Comparison of ENCODE assay signal across 1 cellular context in genomic region chr3:46909535-46910161, GRCh38.
TF ChIP-seq lines count a peak whose summit lies in the region.

No MANE protein-coding gene starts in this region.

TF ChIP-seq in HepG2, 621 proteins besides CTCF, POLR2A, EP300 and RAD21 (continued from another document):
- TF ChIP-seq, protein P1, sequence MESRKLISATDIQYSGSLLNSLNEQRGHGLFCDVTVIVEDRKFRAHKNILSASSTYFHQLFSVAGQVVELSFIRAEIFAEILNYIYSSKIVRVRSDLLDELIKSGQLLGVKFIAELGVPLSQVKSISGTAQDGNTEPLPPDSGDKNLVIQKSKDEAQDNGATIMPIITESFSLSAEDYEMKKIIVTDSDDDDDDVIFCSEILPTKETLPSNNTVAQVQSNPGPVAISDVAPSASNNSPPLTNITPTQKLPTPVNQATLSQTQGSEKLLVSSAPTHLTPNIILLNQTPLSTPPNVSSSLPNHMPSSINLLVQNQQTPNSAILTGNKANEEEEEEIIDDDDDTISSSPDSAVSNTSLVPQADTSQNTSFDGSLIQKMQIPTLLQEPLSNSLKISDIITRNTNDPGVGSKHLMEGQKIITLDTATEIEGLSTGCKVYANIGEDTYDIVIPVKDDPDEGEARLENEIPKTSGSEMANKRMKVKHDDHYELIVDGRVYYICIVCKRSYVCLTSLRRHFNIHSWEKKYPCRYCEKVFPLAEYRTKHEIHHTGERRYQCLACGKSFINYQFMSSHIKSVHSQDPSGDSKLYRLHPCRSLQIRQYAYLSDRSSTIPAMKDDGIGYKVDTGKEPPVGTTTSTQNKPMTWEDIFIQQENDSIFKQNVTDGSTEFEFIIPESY (CRISPR knock-in tag; IDR thresholded peaks at IDR 0.05): no peak
- TF ChIP-seq NCOA1 (CRISPR knock-in tag; IDR thresholded peaks at IDR 0.05) (no peak), POLR2G (IDR thresholded peaks at IDR 0.05; ENCODE audit: low read depth, low read length) (no peak), ZNF580 (CRISPR knock-in tag; IDR thresholded peaks at IDR 0.05; ENCODE audit: borderline replicate concordance, low read depth) (0 out of 2 replicates have a peak, but pooled peaks have one; percentile 57), PRMT3 (CRISPR knock-in tag; IDR thresholded peaks at IDR 0.05; ENCODE audit: borderline replicate concordance, low read depth) (no peak), ZBTB26 (CRISPR knock-in tag; IDR thresholded peaks at IDR 0.05; ENCODE audit: borderline replicate concordance) (no peak), ZBTB43 (CRISPR knock-in tag; conservative IDR thresholded peaks at IDR 0.05) (no peak), ZNF530 (CRISPR knock-in tag; IDR thresholded peaks at IDR 0.05; ENCODE audit: low read depth) (no peak), DZIP1 (CRISPR knock-in tag; IDR thresholded peaks at IDR 0.05) (no peak), PLRG1 (conservative IDR thresholded peaks at IDR 0.05) (no peak), REST (IDR thresholded peaks at IDR 0.05; ENCODE audit: borderline replicate concordance in 1 of 2, low read depth in 1 of 2, low read length in 2 of 2) (no peak), ZNF12 (CRISPR knock-in tag; IDR thresholded peaks at IDR 0.05) (no peak), SP140L (CRISPR knock-in tag; IDR thresholded peaks at IDR 0.05; ENCODE audit: borderline replicate concordance) (no peak), EZH2 (conservative IDR thresholded peaks at IDR 0.05; ENCODE audit: low read depth, low read length) (no peak), ZNF639 (CRISPR knock-in tag; conservative IDR thresholded peaks at IDR 0.05) (no peak), ZBTB7A (CRISPR knock-in tag; IDR thresholded peaks at IDR 0.05) (no peak), ZNF207 (IDR thresholded peaks at IDR 0.05; ENCODE audit: borderline replicate concordance) (no peak), ZNF138 (CRISPR knock-in tag; IDR thresholded peaks at IDR 0.05; ENCODE audit: low read depth) (0 out of 2 replicates have a peak, but pooled peaks have one; percentile 10), ZNF619 (CRISPR knock-in tag; IDR thresholded peaks at IDR 0.05) (0 out of 2 replicates have a peak, but pooled peaks have one; percentile 15), E2F5 (CRISPR knock-in tag; conservative IDR thresholded peaks at IDR 0.05) (no peak), ZNF629 (CRISPR knock-in tag; conservative IDR thresholded peaks at IDR 0.05) (no peak), THAP11 (CRISPR knock-in tag; IDR thresholded peaks at IDR 0.05) (peak; percentile 24; the same call in 1 of the 2 replicates), ZFP36L2 (CRISPR knock-in tag; IDR thresholded peaks at IDR 0.05) (no peak)
- TF ChIP-seq, protein P2, sequence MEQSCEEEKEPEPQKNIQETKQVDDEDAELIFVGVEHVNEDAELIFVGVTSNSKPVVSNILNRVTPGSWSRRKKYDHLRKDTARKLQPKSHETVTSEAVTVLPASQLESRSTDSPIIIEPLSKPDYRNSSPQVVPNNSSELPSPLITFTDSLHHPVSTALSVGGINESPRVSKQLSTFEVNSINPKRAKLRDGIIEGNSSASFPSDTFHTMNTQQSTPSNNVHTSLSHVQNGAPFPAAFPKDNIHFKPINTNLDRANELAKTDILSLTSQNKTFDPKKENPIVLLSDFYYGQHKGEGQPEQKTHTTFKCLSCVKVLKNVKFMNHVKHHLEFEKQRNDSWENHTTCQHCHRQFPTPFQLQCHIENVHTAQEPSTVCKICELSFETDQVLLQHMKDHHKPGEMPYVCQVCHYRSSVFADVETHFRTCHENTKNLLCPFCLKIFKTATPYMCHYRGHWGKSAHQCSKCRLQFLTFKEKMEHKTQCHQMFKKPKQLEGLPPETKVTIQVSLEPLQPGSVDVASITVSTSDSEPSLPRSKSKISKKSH (CRISPR knock-in tag; IDR thresholded peaks at IDR 0.05; ENCODE audit: borderline replicate concordance): 0 out of 2 replicates have a peak, but pooled peaks have one; percentile 28
- TF ChIP-seq, protein P3, sequence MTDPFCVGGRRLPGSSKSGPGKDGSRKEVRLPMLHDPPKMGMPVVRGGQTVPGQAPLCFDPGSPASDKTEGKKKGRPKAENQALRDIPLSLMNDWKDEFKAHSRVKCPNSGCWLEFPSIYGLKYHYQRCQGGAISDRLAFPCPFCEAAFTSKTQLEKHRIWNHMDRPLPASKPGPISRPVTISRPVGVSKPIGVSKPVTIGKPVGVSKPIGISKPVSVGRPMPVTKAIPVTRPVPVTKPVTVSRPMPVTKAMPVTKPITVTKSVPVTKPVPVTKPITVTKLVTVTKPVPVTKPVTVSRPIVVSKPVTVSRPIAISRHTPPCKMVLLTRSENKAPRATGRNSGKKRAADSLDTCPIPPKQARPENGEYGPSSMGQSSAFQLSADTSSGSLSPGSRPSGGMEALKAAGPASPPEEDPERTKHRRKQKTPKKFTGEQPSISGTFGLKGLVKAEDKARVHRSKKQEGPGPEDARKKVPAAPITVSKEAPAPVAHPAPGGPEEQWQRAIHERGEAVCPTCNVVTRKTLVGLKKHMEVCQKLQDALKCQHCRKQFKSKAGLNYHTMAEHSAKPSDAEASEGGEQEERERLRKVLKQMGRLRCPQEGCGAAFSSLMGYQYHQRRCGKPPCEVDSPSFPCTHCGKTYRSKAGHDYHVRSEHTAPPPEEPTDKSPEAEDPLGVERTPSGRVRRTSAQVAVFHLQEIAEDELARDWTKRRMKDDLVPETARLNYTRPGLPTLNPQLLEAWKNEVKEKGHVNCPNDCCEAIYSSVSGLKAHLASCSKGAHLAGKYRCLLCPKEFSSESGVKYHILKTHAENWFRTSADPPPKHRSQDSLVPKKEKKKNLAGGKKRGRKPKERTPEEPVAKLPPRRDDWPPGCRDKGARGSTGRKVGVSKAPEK (CRISPR knock-in tag; IDR thresholded peaks at IDR 0.05; ENCODE audit: borderline replicate concordance): no peak
